8 cellular contexts compared by ENCODE assay signal in the genomic region with DNA sequence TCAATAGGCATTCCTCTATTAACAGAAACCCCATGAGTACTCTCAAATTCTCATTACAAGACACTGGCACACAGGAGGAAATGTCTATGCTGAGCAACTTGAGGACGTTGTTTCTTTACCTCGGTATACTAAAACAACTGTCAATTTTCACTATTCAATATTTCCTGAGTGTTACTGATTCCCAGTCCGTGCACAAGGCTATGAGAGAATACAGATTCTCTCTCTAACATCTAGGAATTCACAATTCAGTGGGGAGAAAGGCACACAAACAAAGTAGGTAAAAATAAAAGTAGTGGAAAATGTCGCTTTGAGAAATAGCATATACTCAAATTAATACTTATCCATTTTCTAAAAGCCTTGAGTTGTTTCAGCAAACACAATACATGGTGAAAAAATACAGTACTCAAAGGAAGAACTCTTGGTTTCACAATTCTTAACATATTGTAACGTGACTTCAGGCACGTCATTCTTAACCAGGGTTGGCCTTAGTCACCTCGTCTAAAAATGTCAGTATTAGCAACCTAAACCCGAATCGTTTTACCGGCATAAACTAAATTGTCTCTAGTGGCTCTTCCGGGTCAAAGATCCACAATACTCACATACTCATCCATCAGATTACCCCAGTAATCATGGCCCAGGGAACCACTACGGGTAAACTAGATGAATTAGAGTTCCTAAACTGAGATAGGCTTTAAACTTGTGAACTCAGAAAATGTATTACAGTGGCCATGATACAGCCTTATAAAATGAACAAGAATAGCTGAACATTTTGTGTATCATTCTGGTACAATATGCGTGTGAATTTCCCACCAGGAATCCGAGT. TPM values are rescaled to one million over a fixed set of nuclear protein-coding genes. Genes with fewer than 3 reads are reported as not detected.
DNase-seq lines count a peak whose midpoint lies in the region; ATAC-seq and TF ChIP-seq lines count a peak whose summit lies in the region.

No MANE protein-coding gene starts in this region.

- no peak for DNase-seq in CD4-positive, alpha-beta T cell
- DNase-seq in globus pallidus (ENCODE audit: low spot score) (peak; percentile 28), psoas muscle (no peak), NCI-H1092 (lab: John Stamatoyannopoulos, UW) (no peak), epidermal melanocyte (ENCODE audit: insufficient read length, low spot score) (no peak)

- peak overlapping the region; percentile 81 for H3K27ac ChIP-seq in CD4-positive, alpha-beta T cell (ENCODE audit: low read depth, low read length)
- peak overlapping the region; percentile 69 for H3K27ac ChIP-seq in KOPT-K1 (ENCODE audit: low read depth, low read length, poor library complexity, severe bottlenecking)
- peak overlapping the region; percentile 97 for H3K27ac ChIP-seq in psoas muscle

- CTCF ChIA-PET in CD4-positive, alpha-beta T cell (lab: Charles Lee), result no interaction called here

- H3K27me3 ChIP-seq in CD4-positive, alpha-beta T cell (ENCODE audit: control insufficient read depth, insufficient read depth, low read length), result no peaks in the 10 kb centered on the region
- H3K27me3 ChIP-seq in psoas muscle (ENCODE audit: insufficient read depth in 3 of 3, low read length in 2 of 3), result no peaks in the 10 kb centered on the region

- WGBS in psoas muscle, 3 donors, result 6 to 10% (median 9%) methylated on average over 14 of the region's 14 CpGs

- peak overlapping the region; percentile 90 for H3K4me3 ChIP-seq in psoas muscle

- H3K4me3 Mint-ChIP-seq in CD4-positive, alpha-beta T cell, result peak overlapping the region; percentile 93
- H3K4me3 Mint-ChIP-seq in activated T-helper 17 cell treated with anti-CD3 and anti-CD28 coated beads, Interleukin-2, amount 50 U/mL, for 72 hours, result peak overlapping the region; percentile 96

- H3K36me3 ChIP-seq in KOPT-K1 (ENCODE audit: insufficient read depth, low read length) (no peaks in the 10 kb centered on the region), psoas muscle (ENCODE audit: insufficient read depth in 1 of 2, low read depth in 1 of 2) (no peaks in the 10 kb centered on the region)

- H3K36me3 Mint-ChIP-seq in CD4-positive, alpha-beta T cell (ENCODE audit: low read depth), result peaks cover 23% of the 10 kb centered on the region
- H3K36me3 Mint-ChIP-seq in activated T-helper 17 cell treated with anti-CD3 and anti-CD28 coated beads, Interleukin-2, amount 50 U/mL, for 72 hours (ENCODE audit: low read depth), result peaks cover 37% of the 10 kb centered on the region

- TF ChIP-seq CTCF in CD4-positive, alpha-beta T cell (IDR thresholded peaks at IDR 0.05), result no peak
- no peak for TF ChIP-seq CTCF in psoas muscle (IDR thresholded peaks at IDR 0.05)

- no peaks in the 10 kb centered on the region for H3K9me3 Mint-ChIP-seq in CD4-positive, alpha-beta T cell
- no peaks in the 10 kb centered on the region for H3K9me3 Mint-ChIP-seq in activated T-helper 17 cell treated with anti-CD3 and anti-CD28 coated beads, Interleukin-2, amount 50 U/mL, for 72 hours

- no peaks in the 10 kb centered on the region for H3K27me3 Mint-ChIP-seq in CD4-positive, alpha-beta T cell
- no peaks in the 10 kb centered on the region for H3K27me3 Mint-ChIP-seq in activated T-helper 17 cell treated with anti-CD3 and anti-CD28 coated beads, Interleukin-2, amount 50 U/mL, for 72 hours

- peaks cover 27% of the 10 kb centered on the region for H3K4me1 ChIP-seq in psoas muscle

- intact Hi-C loops in CD4-positive, alpha-beta T cell (cut with DNase I, micrococcal nuclease), result loop anchor here (2.0 to 10.0 kb wide), 4 partner anchors 54 to 1639 kb away; a partner anchor contains a TSS
- intact Hi-C loops in psoas muscle (cut with DNase I), result no loop called here

- H3K27ac Mint-ChIP-seq in CD4-positive, alpha-beta T cell, result peak overlapping the region; percentile 91
- H3K27ac Mint-ChIP-seq in activated T-helper 17 cell treated with anti-CD3 and anti-CD28 coated beads, Interleukin-2, amount 50 U/mL, for 72 hours, result peak overlapping the region; percentile 98

- no peaks in the 10 kb centered on the region for H3K9me3 ChIP-seq in CD4-positive, alpha-beta T cell (ENCODE audit: control insufficient read depth, low read length)
- H3K9me3 ChIP-seq in KOPT-K1 (ENCODE audit: insufficient read depth, low read length, poor library complexity, severe bottlenecking) (no peaks in the 10 kb centered on the region), psoas muscle (no peaks in the 10 kb centered on the region)

- H3K4me1 Mint-ChIP-seq in CD4-positive, alpha-beta T cell (ENCODE audit: low read depth), result peaks cover 58% of the 10 kb centered on the region
- H3K4me1 Mint-ChIP-seq in activated T-helper 17 cell treated with anti-CD3 and anti-CD28 coated beads, Interleukin-2, amount 50 U/mL, for 72 hours, result peaks cover 16% of the 10 kb centered on the region

- POLR2A ChIA-PET in CD4-positive, alpha-beta T cell (lab: Charles Lee), result interaction anchor here (4.5 kb wide), 1 partner anchor 119 kb away, joined by 78 read pairs; a partner anchor contains a TSS

- ATAC-seq in CD4-positive, alpha-beta T cell (ENCODE audit: poor library complexity), result peak; percentile 28
- peak; percentile 20 for ATAC-seq in GM19395 (IDR thresholded peaks at IDR 0.05; ENCODE audit: unreplicated experiment)
- ATAC-seq in activated T-helper 17 cell treated with anti-CD3 and anti-CD28 coated beads, Interleukin-2, amount 50 U/mL, for 72 hours (replicated peaks), result peak; percentile 52
- peak; percentile 3 to 24 (median 20) for ATAC-seq in psoas muscle

RNA-seq across cellular contexts. Expression of a gene that starts 1.5 kb away (rescaled TPM):
- total RNA-seq in CD4-positive, alpha-beta T cell, result 1 to 10 TPM; 1.4 to 1.5 TPM
- 10 to 100 TPM; 10.6 to 26.4 TPM for total RNA-seq in activated T-helper 17 cell treated with anti-CD3 and anti-CD28 coated beads, Interleukin-2, amount 50 U/mL, for 72 hours
- total RNA-seq in psoas muscle, result 10 to 100 TPM in 1 of 4 donors, 1 to 10 TPM in 3; 3.7 to 10.8 (median 4.4) TPM
- polyA plus RNA-seq in psoas muscle, result 1 to 10 TPM; 2.3 to 5.6 (median 2.6) TPM

RNA-seq across cellular contexts. Expression of a gene that starts 2.7 kb away (rescaled TPM):
- 1 to 10 TPM; 1.5 to 2.0 TPM for total RNA-seq in CD4-positive, alpha-beta T cell
- 10 to 100 TPM; 39.9 to 74.0 TPM for total RNA-seq in activated T-helper 17 cell treated with anti-CD3 and anti-CD28 coated beads, Interleukin-2, amount 50 U/mL, for 72 hours
- 100 to 1,000 TPM in 3 of 4 donors, 10 to 100 TPM in 1; 64.5 to 134 (median 112) TPM for total RNA-seq in psoas muscle
- polyA plus RNA-seq in psoas muscle, result 10 to 100 TPM; 87.7 to 95.3 (median 89.1) TPM

Comparison
In these comparisons a context has a peak if more than half of its experiments do, and no peak if none do; other contexts are left out.
1. RNA of a gene that starts 2.7 kb away (total RNA-seq): 64.5 to 134 TPM in psoas muscle and 39.9 to 74.0 TPM in activated T-helper 17 cell treated with anti-CD3 and anti-CD28 coated beads, Interleukin-2, amount 50 U/mL, for 72 hours; 1.5 to 2.0 TPM in CD4-positive, alpha-beta T cell; every median in the first group is over 10 times any median in the second.
2. intact Hi-C loops: an anchor here in CD4-positive, alpha-beta T cell (2.0 to 10.0 kb wide); none called in psoas muscle.
3. Peak in every context shown above with its lines, with median percentiles within 50 percentile points of each other: ATAC-seq and H3K27ac ChIP-seq.